9 cellular contexts compared by ENCODE assay signal in the genomic region with DNA sequence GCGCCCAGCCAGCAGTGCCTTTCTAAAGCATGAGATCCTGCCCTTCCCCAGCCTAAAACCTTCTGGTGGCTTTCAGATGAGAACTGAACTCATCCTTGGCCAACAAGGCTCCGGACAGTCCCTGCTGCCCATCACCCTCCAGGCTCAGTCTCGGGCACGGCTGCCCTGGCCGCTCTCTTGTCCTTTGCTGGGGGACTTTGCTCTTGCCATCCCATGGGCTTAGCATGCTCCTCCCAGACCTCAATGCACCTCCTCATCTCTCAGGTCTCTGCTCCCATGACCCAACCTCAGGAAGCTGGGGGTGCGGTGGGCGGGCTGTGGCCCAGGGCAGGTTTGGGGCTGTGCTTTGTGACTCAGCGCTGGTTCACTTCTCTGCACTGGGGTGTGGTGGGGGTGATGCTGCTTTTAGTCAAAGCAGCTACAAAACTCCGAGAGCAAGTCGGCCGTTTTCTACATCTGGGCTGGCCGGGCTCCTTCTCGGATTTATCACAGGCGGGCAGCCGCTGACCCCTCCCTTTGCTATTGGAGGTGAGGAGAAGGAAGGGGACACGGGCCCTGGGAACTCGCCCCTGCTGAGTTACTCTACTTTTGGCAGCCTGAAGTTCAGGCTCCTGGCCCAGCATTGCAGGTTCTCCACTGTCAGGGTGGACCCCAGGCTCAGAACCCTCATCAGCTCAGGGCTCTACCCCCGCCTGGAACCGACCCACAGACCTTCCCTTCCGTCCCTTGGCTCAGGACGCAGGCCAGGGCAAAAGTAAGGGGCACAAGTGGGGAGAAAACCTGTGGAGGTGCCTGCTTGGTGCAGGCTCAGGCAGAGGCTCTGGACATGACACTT.
DNase-seq lines count a peak whose midpoint lies in the region; ATAC-seq and TF ChIP-seq lines count a peak whose summit lies in the region.
"Had no signal": no experiment of that assay in that cellular context is flagged by ENCODE, and none has a peak within 500 bp of the region (broad histone marks: within the 10 kb centered on the region; RNA-seq: fewer than 3 reads in every experiment).

No MANE protein-coding gene starts in this region.

- H3K36me3 Mint-ChIP-seq in activated naive CD4-positive, alpha-beta T cell treated with anti-CD3 and anti-CD28 coated beads for 36 hours (ENCODE audit: low read depth): no peaks in the 10 kb centered on the region

- peaks cover 22% of the 10 kb centered on the region for H3K27me3 Mint-ChIP-seq in activated naive CD4-positive, alpha-beta T cell treated with anti-CD3 and anti-CD28 coated beads for 36 hours (ENCODE audit: low read depth)

- peak overlapping the region; percentile 65 for H3K27ac Mint-ChIP-seq in activated naive CD4-positive, alpha-beta T cell treated with anti-CD3 and anti-CD28 coated beads for 36 hours

- H3K36me3 ChIP-seq in gastrocnemius medialis: no peaks in the 10 kb centered on the region
- no peaks in the 10 kb centered on the region for H3K36me3 ChIP-seq in H7 (replicated peaks; ENCODE audit: control insufficient read depth, insufficient read depth, low read length)

- TF ChIP-seq CTCF in RWPE1 (conservative IDR thresholded peaks at IDR 0.05; ENCODE audit: low read depth) (no peak), gastrocnemius medialis (IDR thresholded peaks at IDR 0.05 in 4 of 5, conservative IDR thresholded peaks at IDR 0.05 in 1 of 5) (no peak)

- no peaks in the 10 kb centered on the region for H3K9me3 ChIP-seq in gastrocnemius medialis

- H3K27ac ChIP-seq in RWPE1 (peak overlapping the region; percentile 99), gastrocnemius medialis (peak overlapping the region in 3 of 4 donors; percentile 3 to 54 (median 43))

- H3K4me3 ChIP-seq in gastrocnemius medialis (no peak overlapping the region), H7 (ENCODE audit: insufficient read depth, low read depth, low read length) (no peak overlapping the region)

- peaks cover 39% of the 10 kb centered on the region for H3K4me1 Mint-ChIP-seq in activated naive CD4-positive, alpha-beta T cell treated with anti-CD3 and anti-CD28 coated beads for 36 hours (ENCODE audit: low read depth)

- no peaks in the 10 kb centered on the region for H3K27me3 ChIP-seq in gastrocnemius medialis
- peaks cover 3% of the 10 kb centered on the region for H3K27me3 ChIP-seq in H7 (ENCODE audit: control insufficient read depth, insufficient read depth, low read length)

- DNase-seq in RWPE1 (ENCODE audit: low spot score) (peak; percentile 97), gastrocnemius medialis (no peak), NCI-H748 (lab: John Stamatoyannopoulos, UW; ENCODE audit: unreplicated experiment) (no peak), H7 (no peak), NCI-H526 treated with DMSO at 0.1 percent for 48 hours (lab: John Stamatoyannopoulos, UW) (no peak)
- DNase-seq in activated naive CD4-positive, alpha-beta T cell treated with anti-CD3 and anti-CD28 coated beads for 36 hours: peak; percentile 91
- DNase-seq: activated B cell treated with CpG ODN at 0.5 μM for 24 hours had no signal

- ATAC-seq in GM21515 (IDR thresholded peaks at IDR 0.05; ENCODE audit: unreplicated experiment) (peak; percentile 45), gastrocnemius medialis (no peak), HG02678 (IDR thresholded peaks at IDR 0.05; ENCODE audit: unreplicated experiment) (no peak)

- peaks cover 44 to 48% of the 10 kb centered on the region in 2 donors for H3K4me1 ChIP-seq in gastrocnemius medialis

- CTCF ChIA-PET in RWPE1 (lab: Yijun Ruan, JAX): interaction anchor here (0.5 to 3.3 kb wide), 4 partner anchors 17 to 50 kb away, joined by 3 to 23 read pairs (median 6); no protein-coding TSS in a partner anchor
- CTCF ChIA-PET in activated naive CD4-positive, alpha-beta T cell treated with anti-CD3 and anti-CD28 coated beads for 36 hours (lab: Charles Lee): interaction anchor here (0.6 to 1.2 kb wide), 5 partner anchors 17 to 277 kb away, joined by 3 to 4 read pairs (median 3); no protein-coding TSS in a partner anchor

- intact Hi-C loops in activated naive CD4-positive, alpha-beta T cell treated with anti-CD3 and anti-CD28 coated beads for 36 hours (cut with micrococcal nuclease): loop anchor here (1.0 to 5.0 kb wide), 10 partner anchors 14 to 330 kb away; a partner anchor contains a TSS
- intact Hi-C loops in gastrocnemius medialis (cut with DNase I; ENCODE audit: low total_unique reads): no loop called here

- in situ Hi-C loops in gastrocnemius medialis (cut with MboI; ENCODE audit: low sequenced_read_pairs in 4 of 4): no loop called here

- no peaks in the 10 kb centered on the region for H3K9me3 Mint-ChIP-seq in activated naive CD4-positive, alpha-beta T cell treated with anti-CD3 and anti-CD28 coated beads for 36 hours
- H3K9me3 Mint-ChIP-seq: activated B cell treated with CpG ODN at 0.5 μM for 24 hours had no signal

- POLR2A ChIA-PET in RWPE1 (lab: Yijun Ruan, JAX; ENCODE audit: low non-redundant PET): interaction anchor here (0.6 to 1.7 kb wide), 5 partner anchors 17 to 123 kb away, joined by 3 to 9 read pairs (median 4); a partner anchor contains a TSS

- H3K4me3 Mint-ChIP-seq in activated naive CD4-positive, alpha-beta T cell treated with anti-CD3 and anti-CD28 coated beads for 36 hours: no peak overlapping the region

- no peak for TF ChIP-seq POLR2A in gastrocnemius medialis (IDR thresholded peaks at IDR 0.05)

Comparison
In these comparisons a context has a peak if more than half of its experiments do, and no peak if none do; other contexts are left out.
1. DNase-seq: peak in RWPE1 (single experiment) and activated naive CD4-positive, alpha-beta T cell treated with anti-CD3 and anti-CD28 coated beads for 36 hours (single experiment); none in gastrocnemius medialis (0 of 2), NCI-H748 (single experiment), H7 (single experiment) and NCI-H526 treated with DMSO at 0.1 percent for 48 hours (single experiment).